ENCODE assay signal across 15 cellular contexts in the genomic region with DNA sequence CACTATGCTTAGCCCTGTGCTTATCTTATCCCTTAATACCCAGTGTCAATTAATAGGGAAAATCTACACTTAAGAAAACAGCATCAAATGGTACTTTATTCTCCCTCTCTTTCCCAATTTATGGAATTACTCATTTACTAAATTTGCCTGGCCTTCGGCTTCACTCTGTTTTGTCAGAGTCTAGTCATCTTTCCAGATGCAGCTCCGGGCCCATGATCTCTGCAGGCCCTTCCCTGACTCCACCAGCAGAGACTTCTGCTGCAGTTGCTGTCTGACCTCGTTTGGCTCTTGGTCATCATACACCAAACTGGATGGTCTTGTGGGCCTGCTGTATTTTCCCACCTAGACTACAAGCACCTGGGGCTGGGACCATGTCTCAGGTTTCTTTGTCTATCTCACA.
"Had no signal": no experiment of that assay in that cellular context is flagged by ENCODE, and none has a peak within 500 bp of the region (broad histone marks: within the 10 kb centered on the region; RNA-seq: fewer than 3 reads in every experiment).

No MANE protein-coding gene starts in this region.

- H3K4me1 ChIP-seq: body of pancreas, lower lobe of right lung, spleen, tibial artery had no signal

- H3K27me3 ChIP-seq: body of pancreas, neutrophil, spleen, tibial artery had no signal

- H3K9me3 Mint-ChIP-seq: activated naive CD4-positive, alpha-beta T cell treated with anti-CD3 and anti-CD28 coated beads for 36 hours; effector memory CD8-positive, alpha-beta T cell; natural killer cell; stimulated activated naive B cell treated with anti-CD40 and anti-IgM and Interleukin-4, amounts not matched to agents 10 μg/mL and 1 μg/mL and 100 μg/mL, for 72 hours; T-helper 2 cell treated with Interferon-gamma antibody and Interleukin-4, amounts not matched to agents 5 μg/mL and 100 μg/mL, for 36 hours had no signal

- DNase-seq: activated CD4-positive, alpha-beta T cell treated with anti-CD3 and anti-CD28 coated beads, Interleukin-2, amount 50 U/mL, for 4 hours; activated naive CD4-positive, alpha-beta T cell treated with anti-CD3 and anti-CD28 coated beads for 36 hours; activated T-cell treated with anti-CD3 and anti-CD28 coated beads for 4 hours; body of pancreas; caudate nucleus; effector memory CD8-positive, alpha-beta T cell; lower lobe of right lung; natural killer cell; spleen; stimulated activated CD4-positive, alpha-beta T cell treated with anti-CD3 and anti-CD28 coated beads, Interleukin-4, amount 100 ng/mL, for 4 hours; stimulated activated naive B cell treated with anti-CD40 and anti-IgM and Interleukin-4, amounts not matched to agents 10 μg/mL and 1 μg/mL and 100 μg/mL, for 72 hours; tibial artery had no signal

- H3K27ac ChIP-seq: body of pancreas, lower lobe of right lung, neutrophil, tibial artery had no signal

- H3K4me3 Mint-ChIP-seq: activated naive CD4-positive, alpha-beta T cell treated with anti-CD3 and anti-CD28 coated beads for 36 hours; effector memory CD8-positive, alpha-beta T cell; natural killer cell; stimulated activated naive B cell treated with anti-CD40 and anti-IgM and Interleukin-4, amounts not matched to agents 10 μg/mL and 1 μg/mL and 100 μg/mL, for 72 hours; T-helper 2 cell treated with Interferon-gamma antibody and Interleukin-4, amounts not matched to agents 5 μg/mL and 100 μg/mL, for 36 hours had no signal

- ATAC-seq: body of pancreas; effector memory CD8-positive, alpha-beta T cell; lower lobe of right lung; sciatic nerve; stimulated activated naive B cell treated with anti-CD40 and anti-IgM and Interleukin-4, amounts not matched to agents 10 μg/mL and 1 μg/mL and 100 μg/mL, for 72 hours had no signal

- H3K27ac Mint-ChIP-seq: activated naive CD4-positive, alpha-beta T cell treated with anti-CD3 and anti-CD28 coated beads for 36 hours; effector memory CD8-positive, alpha-beta T cell; T-helper 2 cell treated with Interferon-gamma antibody and Interleukin-4, amounts not matched to agents 5 μg/mL and 100 μg/mL, for 36 hours had no signal

- H3K9me3 ChIP-seq: body of pancreas, lower lobe of right lung, neutrophil, spleen, tibial artery had no signal

- H3K27me3 Mint-ChIP-seq: effector memory CD8-positive, alpha-beta T cell; stimulated activated naive B cell treated with anti-CD40 and anti-IgM and Interleukin-4, amounts not matched to agents 10 μg/mL and 1 μg/mL and 100 μg/mL, for 72 hours had no signal

- H3K4me1 Mint-ChIP-seq: natural killer cell had no signal

- H3K4me3 ChIP-seq: body of pancreas, lower lobe of right lung, spleen, tibial artery had no signal
